16 cellular contexts compared by ENCODE assay signal in the genomic region with DNA sequence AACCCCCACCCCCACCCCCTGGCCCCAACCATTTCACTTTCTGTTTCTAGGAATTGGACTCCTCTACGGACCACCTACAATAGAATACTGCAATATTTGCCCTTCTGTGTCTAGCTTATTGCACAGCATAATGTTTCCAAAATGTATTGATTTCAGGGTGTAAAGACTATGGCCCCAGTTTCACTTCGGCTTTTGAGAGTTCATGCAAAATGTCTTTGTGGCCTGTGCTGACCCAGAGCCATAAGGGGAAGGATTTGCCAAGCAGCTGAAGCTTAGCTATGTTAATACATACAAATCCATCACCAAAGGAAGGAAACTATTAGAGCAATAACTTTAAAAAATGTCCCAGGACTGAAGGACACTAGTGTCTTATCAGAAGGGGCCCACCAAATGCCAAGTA. TPM values are rescaled to one million over a fixed set of nuclear protein-coding genes. Genes with fewer than 3 reads are reported as not detected.
DNase-seq lines count a peak whose midpoint lies in the region; ATAC-seq and TF ChIP-seq lines count a peak whose summit lies in the region.
"Had no signal": no experiment of that assay in that cellular context is flagged by ENCODE, and none has a peak within 500 bp of the region (broad histone marks: within the 10 kb centered on the region; RNA-seq: fewer than 3 reads in every experiment).

No MANE protein-coding gene starts in this region.

- TF ChIP-seq CTCF in Calu3 (IDR thresholded peaks at IDR 0.05; ENCODE audit: unreplicated experiment), result no peak

- no peaks in the 10 kb centered on the region for H3K36me3 Mint-ChIP-seq in stimulated activated memory B cell treated with anti-CD40 and anti-IgM and Interleukin-4, amounts not matched to agents 10 μg/mL and 1 μg/mL and 100 μg/mL, for 72 hours
- no peaks in the 10 kb centered on the region for H3K36me3 Mint-ChIP-seq in immature natural killer cell
- no peaks in the 10 kb centered on the region for H3K36me3 Mint-ChIP-seq in Calu3 (ENCODE audit: insufficient read depth, unreplicated experiment)

- DNase-seq in immature natural killer cell (no peak), Calu3 (no peak)
- no peak for DNase-seq in activated T-cell treated with anti-CD3 and anti-CD28 coated beads, Interleukin-2, amount 50 U/mL, for 1 hour
- DNase-seq: central memory CD4-positive, alpha-beta T cell; DND-41; endodermal cell; foreskin melanocyte; NCI-H1105; NCI-H2227 treated with DMSO at 0.1 percent for 48 hours; OCI-M1; stimulated activated naive CD8-positive, alpha-beta T cell treated with anti-CD3 and anti-CD28 coated beads, Interleukin-15, amount 100 ng/mL, for 72 hours had no signal

- peaks cover 3% of the 10 kb centered on the region for H3K9me3 Mint-ChIP-seq in stimulated activated memory B cell treated with anti-CD40 and anti-IgM and Interleukin-4, amounts not matched to agents 10 μg/mL and 1 μg/mL and 100 μg/mL, for 72 hours
- H3K9me3 Mint-ChIP-seq in immature natural killer cell (peaks cover 0 to 2% (median 0%) of the 10 kb centered on the region in 6 donors), Calu3 (ENCODE audit: low read depth, unreplicated experiment) (no peaks in the 10 kb centered on the region)
- H3K9me3 Mint-ChIP-seq: stimulated activated naive CD8-positive, alpha-beta T cell treated with anti-CD3 and anti-CD28 coated beads, Interleukin-15, amount 100 ng/mL, for 72 hours had no signal

- peaks cover 10% of the 10 kb centered on the region for H3K4me1 Mint-ChIP-seq in stimulated activated memory B cell treated with anti-CD40 and anti-IgM and Interleukin-4, amounts not matched to agents 10 μg/mL and 1 μg/mL and 100 μg/mL, for 72 hours
- H3K4me1 Mint-ChIP-seq in immature natural killer cell, result no peaks in the 10 kb centered on the region
- no peaks in the 10 kb centered on the region for H3K4me1 Mint-ChIP-seq in Calu3 (ENCODE audit: low read depth, unreplicated experiment)
- H3K4me1 Mint-ChIP-seq: endodermal cell; stimulated activated naive CD8-positive, alpha-beta T cell treated with anti-CD3 and anti-CD28 coated beads, Interleukin-15, amount 100 ng/mL, for 72 hours had no signal

- peak overlapping the region; percentile 61 for H3K27ac Mint-ChIP-seq in stimulated activated memory B cell treated with anti-CD40 and anti-IgM and Interleukin-4, amounts not matched to agents 10 μg/mL and 1 μg/mL and 100 μg/mL, for 72 hours
- H3K27ac Mint-ChIP-seq in immature natural killer cell, result no peak overlapping the region
- no peak overlapping the region for H3K27ac Mint-ChIP-seq in Calu3 (ENCODE audit: unreplicated experiment)
- H3K27ac Mint-ChIP-seq: endodermal cell; stimulated activated naive CD8-positive, alpha-beta T cell treated with anti-CD3 and anti-CD28 coated beads, Interleukin-15, amount 100 ng/mL, for 72 hours had no signal

- CTCF ChIA-PET in Calu3 (lab: Charles Lee), result no interaction called here

- no peak overlapping the region for H3K4me3 Mint-ChIP-seq in stimulated activated memory B cell treated with anti-CD40 and anti-IgM and Interleukin-4, amounts not matched to agents 10 μg/mL and 1 μg/mL and 100 μg/mL, for 72 hours
- no peak overlapping the region for H3K4me3 Mint-ChIP-seq in immature natural killer cell
- no peak overlapping the region for H3K4me3 Mint-ChIP-seq in Calu3 (ENCODE audit: low read depth, unreplicated experiment)
- H3K4me3 Mint-ChIP-seq: endodermal cell; stimulated activated naive CD8-positive, alpha-beta T cell treated with anti-CD3 and anti-CD28 coated beads, Interleukin-15, amount 100 ng/mL, for 72 hours had no signal

- peaks cover 9% of the 10 kb centered on the region for H3K27me3 Mint-ChIP-seq in stimulated activated memory B cell treated with anti-CD40 and anti-IgM and Interleukin-4, amounts not matched to agents 10 μg/mL and 1 μg/mL and 100 μg/mL, for 72 hours
- H3K27me3 Mint-ChIP-seq in immature natural killer cell (ENCODE audit: low read depth in 3 of 3), result peaks cover 0 to 12% (median 3%) of the 10 kb centered on the region in 3 donors
- H3K27me3 Mint-ChIP-seq in Calu3 (ENCODE audit: unreplicated experiment), result peaks cover under 1% of the 10 kb centered on the region

- intact Hi-C loops in Calu3 (cut with micrococcal nuclease; ENCODE audit: unreplicated experiment), result no loop called here

- ATAC-seq in GM19324 (IDR thresholded peaks at IDR 0.05; ENCODE audit: low FRiP score, unreplicated experiment), result peak; percentile 82
- ATAC-seq in GM21825 (IDR thresholded peaks at IDR 0.05; ENCODE audit: unreplicated experiment), result peak; percentile 64
- peak; percentile 79 for ATAC-seq in HG03469 (IDR thresholded peaks at IDR 0.05; ENCODE audit: unreplicated experiment)
- ATAC-seq in stimulated activated memory B cell treated with anti-CD40 and anti-IgM and Interleukin-4, amounts not matched to agents 10 μg/mL and 1 μg/mL and 100 μg/mL, for 72 hours, result peak; percentile 71
- ATAC-seq: HepG2; stimulated activated naive CD8-positive, alpha-beta T cell treated with anti-CD3 and anti-CD28 coated beads, Interleukin-15, amount 100 ng/mL, for 72 hours had no signal

- no TSS peak for BruUV-seq in Calu3 (replicated peaks; lab: Mats Ljungman, UMichigan)

RNA-seq across cellular contexts. Expression of a gene that starts 11.2 kb away (rescaled TPM):
- polyA plus RNA-seq in immature natural killer cell, result 10 to 100 TPM; 11.4 to 16.9 (median 11.5) TPM
- total RNA-seq in Calu3 (2022), result 24.6 and 25.6 TPM in 2 replicates
